1 cellular context compared by ENCODE assay signal in the genomic region with DNA sequence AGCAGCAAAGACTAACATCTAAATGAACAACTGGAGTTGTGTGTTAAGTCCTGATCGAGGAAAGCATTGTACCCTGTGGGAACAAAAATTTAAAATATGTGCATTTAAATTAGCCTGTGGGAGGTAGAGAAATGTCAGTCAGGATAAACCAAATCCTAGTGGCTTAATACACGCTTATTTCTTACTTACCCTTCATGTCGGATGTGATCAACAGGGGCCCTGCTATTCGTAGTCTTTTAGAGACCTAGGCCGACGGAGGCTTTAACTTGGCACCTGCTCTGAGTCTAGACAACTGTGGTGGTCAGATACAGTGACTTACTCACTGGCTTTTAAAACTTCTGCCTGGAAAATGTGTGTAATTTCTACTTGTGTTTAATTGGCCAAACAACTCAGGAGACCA.
TF ChIP-seq lines count a peak whose summit lies in the region.

No MANE protein-coding gene starts in this region.

TF ChIP-seq in HepG2, 621 proteins besides CTCF, POLR2A, EP300 and RAD21:
- no peak for TF ChIP-seq KLF16 (CRISPR knock-in tag; IDR thresholded peaks at IDR 0.05)
- TF ChIP-seq TCF7 (IDR thresholded peaks at IDR 0.05; ENCODE audit: low read depth): no peak
- TF ChIP-seq ZNF607 (CRISPR knock-in tag; IDR thresholded peaks at IDR 0.05; ENCODE audit: borderline replicate concordance): no peak
- TF ChIP-seq ZBTB10 (CRISPR knock-in tag; IDR thresholded peaks at IDR 0.05; ENCODE audit: borderline replicate concordance): no peak
- TF ChIP-seq ZNF530 (CRISPR knock-in tag; IDR thresholded peaks at IDR 0.05; ENCODE audit: low read depth): no peak
- no peak for TF ChIP-seq ETS1 (CRISPR knock-in tag; IDR thresholded peaks at IDR 0.05)
- TF ChIP-seq, protein P1, sequence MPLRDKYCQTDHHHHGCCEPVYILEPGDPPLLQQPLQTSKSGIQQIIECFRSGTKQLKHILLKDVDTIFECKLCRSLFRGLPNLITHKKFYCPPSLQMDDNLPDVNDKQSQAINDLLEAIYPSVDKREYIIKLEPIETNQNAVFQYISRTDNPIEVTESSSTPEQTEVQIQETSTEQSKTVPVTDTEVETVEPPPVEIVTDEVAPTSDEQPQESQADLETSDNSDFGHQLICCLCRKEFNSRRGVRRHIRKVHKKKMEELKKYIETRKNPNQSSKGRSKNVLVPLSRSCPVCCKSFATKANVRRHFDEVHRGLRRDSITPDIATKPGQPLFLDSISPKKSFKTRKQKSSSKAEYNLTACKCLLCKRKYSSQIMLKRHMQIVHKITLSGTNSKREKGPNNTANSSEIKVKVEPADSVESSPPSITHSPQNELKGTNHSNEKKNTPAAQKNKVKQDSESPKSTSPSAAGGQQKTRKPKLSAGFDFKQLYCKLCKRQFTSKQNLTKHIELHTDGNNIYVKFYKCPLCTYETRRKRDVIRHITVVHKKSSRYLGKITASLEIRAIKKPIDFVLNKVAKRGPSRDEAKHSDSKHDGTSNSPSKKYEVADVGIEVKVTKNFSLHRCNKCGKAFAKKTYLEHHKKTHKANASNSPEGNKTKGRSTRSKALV (CRISPR knock-in tag; IDR thresholded peaks at IDR 0.05): no peak
- no peak for TF ChIP-seq NCOA5 (CRISPR knock-in tag; IDR thresholded peaks at IDR 0.05)
- TF ChIP-seq HNF4G (IDR thresholded peaks at IDR 0.05; ENCODE audit: borderline replicate concordance, low read depth, low read length): no peak
- no peak for TF ChIP-seq HNF4G (CRISPR knock-in tag; IDR thresholded peaks at IDR 0.05; ENCODE audit: borderline replicate concordance, low read depth)
- no peak for TF ChIP-seq ZNF343 (CRISPR knock-in tag; IDR thresholded peaks at IDR 0.05)
- TF ChIP-seq TFE3 (CRISPR knock-in tag; IDR thresholded peaks at IDR 0.05): no peak
- no peak for TF ChIP-seq KDM6A (CRISPR knock-in tag; IDR thresholded peaks at IDR 0.05; ENCODE audit: low read depth)
- TF ChIP-seq ZNF143 (CRISPR knock-in tag; IDR thresholded peaks at IDR 0.05): no peak
- TF ChIP-seq JUN (CRISPR knock-in tag; IDR thresholded peaks at IDR 0.05): no peak
- no peak for TF ChIP-seq CREB3 (CRISPR knock-in tag; IDR thresholded peaks at IDR 0.05)
- TF ChIP-seq SMAD9 (CRISPR knock-in tag; IDR thresholded peaks at IDR 0.05): no peak
- no peak for TF ChIP-seq ZNF124 (CRISPR knock-in tag; IDR thresholded peaks at IDR 0.05)
- TF ChIP-seq MBNL3 (CRISPR knock-in tag; conservative IDR thresholded peaks at IDR 0.05): no peak
- no peak for TF ChIP-seq RBM39 (IDR thresholded peaks at IDR 0.05; ENCODE audit: low read depth, low read length, poor library complexity, severe bottlenecking)
- no peak for TF ChIP-seq POGZ (CRISPR knock-in tag; IDR thresholded peaks at IDR 0.05)
TF ChIP-seq in HepG2: peak in this region for 0.
